ENCODE assay signal across 8 cellular contexts in the genomic region with DNA sequence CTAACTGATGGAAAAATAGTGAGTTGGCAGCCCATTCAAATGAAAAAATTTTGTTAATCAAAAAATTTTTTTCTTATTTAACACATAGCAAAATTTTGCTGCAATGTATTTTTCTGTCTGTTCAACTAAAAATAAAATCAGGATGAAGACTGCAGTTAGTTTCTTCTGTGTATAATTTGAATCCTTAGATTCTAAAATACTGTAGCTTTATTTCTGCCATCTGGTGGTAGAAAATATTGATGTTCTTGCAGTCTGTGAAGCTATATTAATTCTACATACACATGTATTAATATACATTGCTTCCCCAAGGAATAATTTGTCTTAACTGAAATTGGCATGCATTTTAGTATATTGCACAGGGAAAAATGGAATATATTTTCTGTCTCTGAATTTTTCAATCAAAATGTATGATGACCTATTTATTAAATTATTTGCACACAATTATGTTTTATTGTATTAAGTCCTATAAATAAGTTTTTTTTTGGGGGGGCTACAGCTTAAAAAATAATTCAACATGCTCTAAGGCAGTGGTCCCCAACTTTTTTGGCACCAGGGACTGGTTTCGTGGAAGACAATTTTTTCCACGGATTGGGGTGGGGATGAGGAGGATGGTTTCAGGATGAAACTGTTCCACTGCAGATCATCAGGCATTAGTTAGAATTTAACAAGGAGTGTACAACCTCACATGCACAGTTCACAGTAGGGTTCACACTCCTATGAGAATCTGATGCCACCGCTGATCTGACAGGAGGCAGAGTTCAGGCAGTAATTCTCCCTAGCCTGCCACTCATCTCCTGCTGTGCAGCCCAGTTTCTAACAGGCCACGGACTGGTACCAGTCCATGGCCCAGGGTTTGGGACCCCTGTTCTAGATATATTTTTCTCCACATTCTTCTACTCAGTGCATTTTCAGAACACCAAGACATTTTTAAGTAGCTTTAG.
A peak's percentile ranks its signal among the peaks of the same experiment; 100 is the strongest.
DNase-seq lines count a peak whose midpoint lies in the region; ATAC-seq and TF ChIP-seq lines count a peak whose summit lies in the region.

No MANE protein-coding gene starts in this region.

- in situ Hi-C loops in astrocyte of the spinal cord (cut with HindIII; ENCODE audit: low sequenced_read_pairs), result no loop called here

- no peaks in the 10 kb centered on the region for H3K36me3 Mint-ChIP-seq in T-helper 17 cell (ENCODE audit: low read depth)

- ATAC-seq in T-helper 17 cell (no peak), GM19395 (IDR thresholded peaks at IDR 0.05; ENCODE audit: unreplicated experiment) (no peak), HG02973 (IDR thresholded peaks at IDR 0.05; ENCODE audit: unreplicated experiment) (no peak), GM21825 (IDR thresholded peaks at IDR 0.05; ENCODE audit: unreplicated experiment) (no peak)

- TF ChIP-seq CTCF in astrocyte of the spinal cord (IDR thresholded peaks at IDR 0.05; ENCODE audit: low read depth, low read length), result peak; percentile 47

- no peaks in the 10 kb centered on the region for H3K9me3 ChIP-seq in T-helper 17 cell (ENCODE audit: control insufficient read depth, low read length, poor library complexity, severe bottlenecking)

- DNase-seq in DMS 273 (lab: John Stamatoyannopoulos, UW; ENCODE audit: unreplicated experiment), result peak; percentile 73
- peak; percentile 48 for DNase-seq in M059J (ENCODE audit: low read depth)
- DNase-seq in astrocyte of the spinal cord (ENCODE audit: low read depth, low spot score), result peak; percentile 66
- peak; percentile 57 to 64 for DNase-seq in lung microvascular endothelial cell (ENCODE audit: low read depth in 2 of 2)
- DNase-seq in T-helper 17 cell, result no peak

- H3K4me3 Mint-ChIP-seq in T-helper 17 cell, result no peak overlapping the region

- no peaks in the 10 kb centered on the region for H3K4me1 Mint-ChIP-seq in T-helper 17 cell

- H3K4me3 ChIP-seq in astrocyte of the spinal cord (ENCODE audit: low read depth, low read length), result no peak overlapping the region

- no peaks in the 10 kb centered on the region for H3K27me3 Mint-ChIP-seq in T-helper 17 cell

- no peak overlapping the region for H3K27ac Mint-ChIP-seq in T-helper 17 cell

Comparison
In these comparisons a context has a peak if more than half of its experiments do, and no peak if none do; other contexts are left out.
1. DNase-seq: peak in DMS 273 (single experiment), M059J (single experiment), astrocyte of the spinal cord (single experiment) and lung microvascular endothelial cell (2 of 2); none in T-helper 17 cell (0 of 3).